ENCODE assay signal across 21 cellular contexts in the genomic region with DNA sequence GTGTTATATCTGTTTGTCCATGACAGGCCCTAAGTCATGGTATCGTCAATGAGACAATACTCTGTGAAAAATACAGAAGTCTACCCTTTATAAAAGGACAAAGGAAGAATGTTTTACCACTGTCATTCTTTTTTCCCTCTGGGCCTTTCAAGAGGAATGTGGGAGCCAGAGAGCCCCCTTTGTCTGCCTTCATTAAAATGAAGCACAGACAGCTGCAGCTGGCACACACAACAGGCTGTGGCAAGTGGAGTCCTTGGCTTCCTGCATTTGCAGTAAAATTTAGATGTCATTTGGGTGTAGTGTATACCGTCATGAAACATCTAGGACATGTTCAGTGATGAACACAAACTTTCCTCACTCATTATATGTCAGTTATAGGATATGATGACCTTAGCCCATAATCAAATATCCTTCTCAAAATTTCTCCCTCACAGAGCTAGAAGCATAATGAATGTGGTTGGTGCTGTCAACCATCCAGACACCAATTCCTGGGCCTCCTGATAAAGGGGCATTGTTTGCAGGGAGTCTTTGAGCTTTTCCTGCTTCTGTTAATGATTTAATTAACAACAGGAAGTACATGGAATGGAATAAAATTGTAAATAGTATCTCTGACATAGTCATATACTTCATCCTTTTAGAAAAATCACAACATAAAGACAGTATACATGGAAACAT.
A peak's percentile ranks its signal among the peaks of the same experiment; 100 is the strongest.
DNase-seq lines count a peak whose midpoint lies in the region; ATAC-seq lines count a peak whose summit lies in the region.
"Had no signal": no experiment of that assay in that cellular context is flagged by ENCODE, and none has a peak within 500 bp of the region (broad histone marks: within the 10 kb centered on the region; RNA-seq: fewer than 3 reads in every experiment).

No MANE protein-coding gene starts in this region.

- DNase-seq in NCI-H1092 treated with DMSO at 0.1 percent for 48 hours (lab: John Stamatoyannopoulos, UW) (peak; percentile 31), SJCRH30 (peak; percentile 19 to 49), hippocampal formation (lab: John Stamatoyannopoulos, UW) (peak; percentile 19 to 35), retina (peak; percentile 72), NCI-H1694 treated with DMSO at 0.1 percent for 48 hours (lab: John Stamatoyannopoulos, UW) (no peak), T-cell (no peak), DMS79 treated with DMSO at 0.1 percent for 48 hours (lab: John Stamatoyannopoulos, UW) (no peak)
- no peak for DNase-seq in stimulated activated naive B cell treated with anti-CD40 and anti-IgM and Interleukin-4, amounts not matched to agents 10 μg/mL and 1 μg/mL and 100 μg/mL, for 72 hours
- DNase-seq: activated naive CD8-positive, alpha-beta T cell treated with anti-CD3 and anti-CD28 coated beads, Interleukin-2, amount 50 U/mL, for 24 hours; BE2C; Caco-2; gastrocnemius medialis; left lung; NCI-H446 treated with DMSO at 0.1 percent for 48 hours; stimulated activated CD4-positive, alpha-beta T cell treated with anti-CD3 and anti-CD28 coated beads, Interleukin-2, amount 100 ng/mL, for 24 hours; stimulated activated naive CD8-positive, alpha-beta T cell treated with anti-CD3 and anti-CD28 coated beads, Interleukin-15, amount 100 ng/mL, for 72 hours; upper lobe of right lung had no signal

- H3K27ac Mint-ChIP-seq in stimulated activated naive B cell treated with anti-CD40 and anti-IgM and Interleukin-4, amounts not matched to agents 10 μg/mL and 1 μg/mL and 100 μg/mL, for 72 hours: no peak overlapping the region
- no peak overlapping the region for H3K27ac Mint-ChIP-seq in T-cell
- H3K27ac Mint-ChIP-seq: activated CD4-positive, alpha-beta T cell treated with anti-CD3 and anti-CD28 coated beads, Interleukin-2, amount 10 ng/mL, durations not matched to agents 24 days and 14 days; activated naive CD8-positive, alpha-beta T cell treated with anti-CD3 and anti-CD28 coated beads, Interleukin-2, amount 50 U/mL, for 24 hours; activated T-helper 2 cell treated with anti-CD3 and anti-CD28 coated beads, Interferon-gamma antibody, Interleukin-2, Interleukin-4, amounts not matched to agents 10 μg/mL and 5 μg/mL and 100 μg/mL, durations not matched to agents 14 hours and 24 hours and 36 hours had no signal

- H3K4me3 Mint-ChIP-seq in stimulated activated naive B cell treated with anti-CD40 and anti-IgM and Interleukin-4, amounts not matched to agents 10 μg/mL and 1 μg/mL and 100 μg/mL, for 72 hours: no peak overlapping the region
- no peak overlapping the region for H3K4me3 Mint-ChIP-seq in T-cell
- H3K4me3 Mint-ChIP-seq: activated CD4-positive, alpha-beta T cell treated with anti-CD3 and anti-CD28 coated beads, Interleukin-2, amount 10 ng/mL, durations not matched to agents 24 days and 14 days; activated naive CD8-positive, alpha-beta T cell treated with anti-CD3 and anti-CD28 coated beads, Interleukin-2, amount 50 U/mL, for 24 hours; stimulated activated naive CD8-positive, alpha-beta T cell treated with anti-CD3 and anti-CD28 coated beads, Interleukin-15, amount 100 ng/mL, for 72 hours had no signal

- H3K9me3 ChIP-seq in SJCRH30 (replicated peaks): no peaks in the 10 kb centered on the region
- H3K9me3 ChIP-seq: BE2C, Caco-2, gastrocnemius medialis, left lung, upper lobe of right lung had no signal

- no peak overlapping the region for H3K4me3 ChIP-seq in SJCRH30
- H3K4me3 ChIP-seq: gastrocnemius medialis, left lung, upper lobe of right lung had no signal

- H3K36me3 Mint-ChIP-seq in stimulated activated naive B cell treated with anti-CD40 and anti-IgM and Interleukin-4, amounts not matched to agents 10 μg/mL and 1 μg/mL and 100 μg/mL, for 72 hours: peaks cover 16 to 39% of the 10 kb centered on the region in 2 donors
- peaks cover 40% of the 10 kb centered on the region for H3K36me3 Mint-ChIP-seq in T-cell

- H3K27me3 ChIP-seq in SJCRH30: no peaks in the 10 kb centered on the region
- H3K27me3 ChIP-seq: BE2C, gastrocnemius medialis, left lung, upper lobe of right lung had no signal

- no peaks in the 10 kb centered on the region for H3K9me3 Mint-ChIP-seq in stimulated activated naive B cell treated with anti-CD40 and anti-IgM and Interleukin-4, amounts not matched to agents 10 μg/mL and 1 μg/mL and 100 μg/mL, for 72 hours
- H3K9me3 Mint-ChIP-seq in T-cell: no peaks in the 10 kb centered on the region
- H3K9me3 Mint-ChIP-seq: activated CD4-positive, alpha-beta T cell treated with anti-CD3 and anti-CD28 coated beads, Interleukin-2, amount 10 ng/mL, durations not matched to agents 24 days and 14 days; activated naive CD8-positive, alpha-beta T cell treated with anti-CD3 and anti-CD28 coated beads, Interleukin-2, amount 50 U/mL, for 24 hours; activated T-helper 2 cell treated with anti-CD3 and anti-CD28 coated beads, Interferon-gamma antibody, Interleukin-2, Interleukin-4, amounts not matched to agents 10 μg/mL and 5 μg/mL and 100 μg/mL, durations not matched to agents 14 hours and 24 hours and 36 hours had no signal

- no peaks in the 10 kb centered on the region for H3K36me3 ChIP-seq in SJCRH30
- H3K36me3 ChIP-seq: BE2C, upper lobe of right lung had no signal

- no peaks in the 10 kb centered on the region for H3K4me1 ChIP-seq in SJCRH30
- H3K4me1 ChIP-seq: BE2C, Caco-2, upper lobe of right lung had no signal

- no peak for ATAC-seq in stimulated activated naive B cell treated with anti-CD40 and anti-IgM and Interleukin-4, amounts not matched to agents 10 μg/mL and 1 μg/mL and 100 μg/mL, for 72 hours (replicated peaks)
- ATAC-seq in T-cell (replicated peaks in 1 of 4): no peak
- ATAC-seq: activated naive CD8-positive, alpha-beta T cell treated with anti-CD3 and anti-CD28 coated beads, Interleukin-2, amount 50 U/mL, for 24 hours; gastrocnemius medialis; left lung; stimulated activated naive CD8-positive, alpha-beta T cell treated with anti-CD3 and anti-CD28 coated beads, Interleukin-15, amount 100 ng/mL, for 72 hours; upper lobe of right lung had no signal

- no peaks in the 10 kb centered on the region for H3K27me3 Mint-ChIP-seq in stimulated activated naive B cell treated with anti-CD40 and anti-IgM and Interleukin-4, amounts not matched to agents 10 μg/mL and 1 μg/mL and 100 μg/mL, for 72 hours
- no peaks in the 10 kb centered on the region for H3K27me3 Mint-ChIP-seq in T-cell
- H3K27me3 Mint-ChIP-seq: activated CD4-positive, alpha-beta T cell treated with anti-CD3 and anti-CD28 coated beads, Interleukin-2, amount 10 ng/mL, durations not matched to agents 24 days and 14 days; activated naive CD8-positive, alpha-beta T cell treated with anti-CD3 and anti-CD28 coated beads, Interleukin-2, amount 50 U/mL, for 24 hours; stimulated activated naive CD8-positive, alpha-beta T cell treated with anti-CD3 and anti-CD28 coated beads, Interleukin-15, amount 100 ng/mL, for 72 hours had no signal

- CTCF ChIA-PET in T-cell (lab: Charles Lee): no interaction called here

- H3K27ac ChIP-seq in SJCRH30: peak overlapping the region; percentile 28; the same call in 1 of the 2 replicates
- H3K27ac ChIP-seq: epithelial cell of prostate, gastrocnemius medialis, RWPE1, upper lobe of right lung had no signal

- POLR2A ChIA-PET in T-cell (lab: Charles Lee): interaction anchor here in 1 of 2 donors (0.6 kb wide), 1 partner anchor 16 kb away, joined by 3 read pairs; no protein-coding TSS in a partner anchor

- H3K4me1 Mint-ChIP-seq in stimulated activated naive B cell treated with anti-CD40 and anti-IgM and Interleukin-4, amounts not matched to agents 10 μg/mL and 1 μg/mL and 100 μg/mL, for 72 hours: peaks cover 2 to 3% of the 10 kb centered on the region in 2 donors
- peaks cover 0 to 10% (median 7%) of the 10 kb centered on the region in 3 donors for H3K4me1 Mint-ChIP-seq in T-cell

Comparison
In these comparisons a context has a peak if more than half of its experiments do, and no peak if none do; other contexts are left out.
1. DNase-seq: peak in NCI-H1092 treated with DMSO at 0.1 percent for 48 hours (single experiment), SJCRH30 (2 of 2), hippocampal formation (2 of 2) and retina (single experiment); none in NCI-H1694 treated with DMSO at 0.1 percent for 48 hours (single experiment), stimulated activated naive B cell treated with anti-CD40 and anti-IgM and Interleukin-4, amounts not matched to agents 10 μg/mL and 1 μg/mL and 100 μg/mL, for 72 hours (single experiment), T-cell (0 of 34) and DMS79 treated with DMSO at 0.1 percent for 48 hours (single experiment).